In the genomic region with DNA sequence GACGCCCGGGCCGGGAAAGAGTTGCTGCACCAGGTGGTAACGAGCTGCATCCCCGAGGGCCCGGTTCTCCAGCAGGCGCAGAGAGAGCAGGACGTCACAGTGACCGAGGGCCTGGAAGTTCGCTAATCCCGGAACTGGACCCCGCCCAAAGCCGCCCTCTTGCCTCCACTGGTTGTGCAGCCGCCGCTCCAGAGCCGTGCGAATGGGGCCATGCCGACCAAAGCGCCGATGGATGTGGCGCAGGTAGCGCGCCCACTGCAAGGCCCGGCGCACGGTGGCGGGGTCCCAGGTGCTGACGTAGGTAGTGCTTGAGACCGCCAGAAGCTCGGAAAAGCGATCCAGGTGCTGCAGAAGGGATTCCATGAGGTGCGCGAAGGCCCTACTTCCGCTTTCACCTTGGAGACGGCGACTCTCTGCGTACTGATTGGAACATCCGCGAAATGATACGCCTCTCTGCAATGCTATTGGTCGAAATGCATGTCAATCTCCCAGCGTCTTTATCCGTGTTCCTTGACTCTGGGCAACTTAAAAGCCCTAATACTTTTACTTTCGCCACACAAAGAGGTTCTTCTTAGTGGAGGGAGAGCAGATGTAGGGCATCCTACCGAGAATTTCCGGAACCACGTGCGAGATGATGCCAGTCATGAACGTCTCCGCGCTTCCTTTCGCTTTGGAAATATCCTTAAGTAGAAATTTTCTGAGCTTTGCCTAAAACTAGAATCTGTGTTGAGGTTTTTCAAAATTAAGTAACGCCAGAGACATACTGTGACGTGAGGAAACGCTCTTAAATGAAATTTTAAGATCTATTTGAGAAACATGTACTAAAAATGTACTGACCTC, we compare ENCODE assay signal across 8 cellular contexts. TPM values are rescaled to one million over a fixed set of nuclear protein-coding genes. Genes with fewer than 3 reads are reported as not detected.
DNase-seq lines count a peak whose midpoint lies in the region; ATAC-seq lines count a peak whose summit lies in the region.

A gene with protein sequence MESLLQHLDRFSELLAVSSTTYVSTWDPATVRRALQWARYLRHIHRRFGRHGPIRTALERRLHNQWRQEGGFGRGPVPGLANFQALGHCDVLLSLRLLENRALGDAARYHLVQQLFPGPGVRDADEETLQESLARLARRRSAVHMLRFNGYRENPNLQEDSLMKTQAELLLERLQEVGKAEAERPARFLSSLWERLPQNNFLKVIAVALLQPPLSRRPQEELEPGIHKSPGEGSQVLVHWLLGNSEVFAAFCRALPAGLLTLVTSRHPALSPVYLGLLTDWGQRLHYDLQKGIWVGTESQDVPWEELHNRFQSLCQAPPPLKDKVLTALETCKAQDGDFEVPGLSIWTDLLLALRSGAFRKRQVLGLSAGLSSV (minus strand): TSS at position 376 of the 840 bp plus-strand sequence. CDS start 13 bp downstream, at position 363.

- no peaks in the 10 kb centered on the region for H3K9me3 Mint-ChIP-seq in activated CD8-positive, alpha-beta memory T cell treated with anti-CD3 and anti-CD28 coated beads, Interleukin-2, amount 10 ng/mL, durations not matched to agents 7 days and 5 days (ENCODE audit: low read depth)

- H3K27me3 ChIP-seq in NT2/D1 (ENCODE audit: insufficient read depth, insufficient read length): no peaks in the 10 kb centered on the region

- H3K36me3 Mint-ChIP-seq in activated CD8-positive, alpha-beta memory T cell treated with anti-CD3 and anti-CD28 coated beads, Interleukin-2, amount 10 ng/mL, durations not matched to agents 7 days and 5 days: peaks cover 14% of the 10 kb centered on the region

- H3K36me3 ChIP-seq in NT2/D1 (ENCODE audit: insufficient read depth, insufficient read length, low read length): no peaks in the 10 kb centered on the region

- peak within 1 kb of the TSS; percentile 99 for H3K4me3 Mint-ChIP-seq in activated CD8-positive, alpha-beta memory T cell treated with anti-CD3 and anti-CD28 coated beads, Interleukin-2, amount 10 ng/mL, durations not matched to agents 7 days and 5 days

- CTCF ChIA-PET in activated CD8-positive, alpha-beta memory T cell treated with anti-CD3 and anti-CD28 coated beads, Interleukin-2, amount 10 ng/mL, durations not matched to agents 7 days and 5 days (lab: Charles Lee): interaction anchor here (1.0 to 2.9 kb wide), 5 partner anchors 9 to 204 kb away, joined by 3 to 11 read pairs (median 4); a partner anchor contains a TSS

- H3K4me1 Mint-ChIP-seq in activated CD8-positive, alpha-beta memory T cell treated with anti-CD3 and anti-CD28 coated beads, Interleukin-2, amount 10 ng/mL, durations not matched to agents 7 days and 5 days: peaks cover 20% of the 10 kb centered on the region

- H3K27me3 Mint-ChIP-seq in activated CD8-positive, alpha-beta memory T cell treated with anti-CD3 and anti-CD28 coated beads, Interleukin-2, amount 10 ng/mL, durations not matched to agents 7 days and 5 days: no peaks in the 10 kb centered on the region

- peak within 1 kb of the TSS; percentile 90 for H3K9ac ChIP-seq in NT2/D1 (ENCODE audit: insufficient read length, low read depth)

- H3K27ac Mint-ChIP-seq in activated CD8-positive, alpha-beta memory T cell treated with anti-CD3 and anti-CD28 coated beads, Interleukin-2, amount 10 ng/mL, durations not matched to agents 7 days and 5 days: peak within 1 kb of the TSS; percentile 98

- peak; percentile 96 for DNase-seq in COR-L47 (lab: John Stamatoyannopoulos, UW)
- DNase-seq in HUDEP-2 (lab: John Stamatoyannopoulos, UW; ENCODE audit: unreplicated experiment in 76 of 76): peak; percentile 26 to 97 (median 89)
- peak; percentile 88 for DNase-seq in NT2/D1 (ENCODE audit: low read depth, low spot score)
- DNase-seq in activated CD8-positive, alpha-beta memory T cell treated with anti-CD3 and anti-CD28 coated beads, Interleukin-2, amount 10 ng/mL, durations not matched to agents 7 days and 5 days: peak; percentile 97
- DNase-seq in mesenteric fat pad (ENCODE audit: low spot score): peak; percentile 92
- peak; percentile 53 for DNase-seq in stimulated activated CD8-positive, alpha-beta memory T cell treated with anti-CD3 and anti-CD28 coated beads, Interleukin-15, amount 100 ng/mL, for 24 hours (ENCODE audit: low read depth)

- in situ Hi-C loops in endometrial microvascular endothelial cells (cut with HindIII; ENCODE audit: inconsistent ontology term, low pct_unique_long_range_greater_than_20kb, low sequenced_read_pairs): no loop called here

- ATAC-seq in GM21381 (IDR thresholded peaks at IDR 0.05; ENCODE audit: unreplicated experiment): peak; percentile 96
- peak; percentile 96 for ATAC-seq in activated CD8-positive, alpha-beta memory T cell treated with anti-CD3 and anti-CD28 coated beads, Interleukin-2, amount 10 ng/mL, durations not matched to agents 7 days and 5 days

- no peaks in the 10 kb centered on the region for H3K4me1 ChIP-seq in NT2/D1 (ENCODE audit: insufficient read depth, insufficient read length)

- peak within 1 kb of the TSS; percentile 83 for H3K4me3 ChIP-seq in NT2/D1 (ENCODE audit: insufficient read length, low read depth)

- H3K9me3 ChIP-seq in NT2/D1 (ENCODE audit: insufficient read depth, low read length): no peaks in the 10 kb centered on the region

RNA-seq across cellular contexts. Expression of the gene that starts here (rescaled TPM):
- total RNA-seq in activated CD8-positive, alpha-beta memory T cell treated with anti-CD3 and anti-CD28 coated beads, Interleukin-2, amount 10 ng/mL, durations not matched to agents 7 days and 5 days: 10 to 100 TPM; 15.6 to 18.0 TPM
- total RNA-seq in endometrial microvascular endothelial cells (ENCODE audit: inconsistent ontology term) (14.3 TPM), mesenteric fat pad (4.6 TPM)

Comparison
In these comparisons a context has a peak if more than half of its experiments do, and no peak if none do; other contexts are left out.
1. Peak in every context shown above with its lines: DNase-seq, ATAC-seq and H3K4me3 ChIP-seq.